8 cellular contexts compared by ENCODE assay signal in the genomic region with DNA sequence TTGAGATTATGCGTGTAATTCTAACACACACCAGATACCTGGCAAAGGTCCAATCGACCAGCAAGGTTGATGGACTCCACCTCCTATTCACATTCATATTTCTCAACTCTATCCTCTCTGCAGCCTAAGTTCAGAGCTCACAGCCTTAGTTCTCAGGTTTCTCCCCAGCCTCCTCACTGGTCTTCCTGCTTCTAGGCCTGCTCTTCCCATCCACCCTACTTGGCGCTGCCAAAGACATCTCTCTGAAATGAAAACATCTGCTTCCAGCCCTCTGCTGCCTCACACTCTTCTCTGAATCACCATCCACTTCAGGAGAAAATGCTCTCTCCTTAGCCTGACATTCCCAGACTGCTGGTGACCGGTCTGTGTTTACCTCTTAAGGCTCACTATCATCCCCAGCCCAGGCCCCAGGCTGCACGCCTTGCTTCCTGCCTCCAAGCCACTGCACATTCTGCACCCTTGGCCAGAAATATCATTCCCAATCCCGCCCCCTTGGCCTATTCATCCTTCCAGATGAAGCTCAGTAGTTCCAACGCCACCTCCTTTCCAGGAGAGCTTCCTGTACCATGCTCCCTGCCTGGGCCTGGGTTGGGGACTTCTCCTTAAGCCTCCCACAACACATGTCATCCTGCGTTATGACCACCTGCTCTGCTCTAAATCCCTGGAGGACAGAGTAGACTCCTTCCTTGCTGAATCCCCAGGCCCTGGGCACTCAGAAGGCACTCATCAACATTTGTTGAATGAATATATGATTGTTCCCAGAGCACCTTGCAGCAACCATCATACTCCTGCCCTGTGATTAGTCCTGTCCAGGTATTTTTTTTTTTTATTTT. TPM values are rescaled to one million over a fixed set of nuclear protein-coding genes. Genes with fewer than 3 reads are reported as not detected.
DNase-seq lines count a peak whose midpoint lies in the region; ATAC-seq and TF ChIP-seq lines count a peak whose summit lies in the region.

No MANE protein-coding gene starts in this region.

- no peak for ATAC-seq in DND-41 (ENCODE audit: insufficient read depth, low read depth)

- no peak overlapping the region for H3K4me3 ChIP-seq in DND-41 (ENCODE audit: low read depth in 1 of 2, low read length in 2 of 2)
- no peak overlapping the region for H3K4me3 ChIP-seq in esophagus squamous epithelium
- peak overlapping the region; percentile 22 for H3K4me3 ChIP-seq in rectal smooth muscle tissue (ENCODE audit: low read length)

- intact Hi-C loops in esophagus squamous epithelium (cut with DNase I), result no loop called here

- H4K20me1 ChIP-seq in DND-41 (ENCODE audit: insufficient read depth, low read length), result 0 out of 2 replicates have a peak, but pooled peaks cover 2% of the 10 kb centered on the region

- DNase-seq in DND-41 (no peak), NCI-H510A treated with DMSO at 0.1 percent for 48 hours (lab: John Stamatoyannopoulos, UW) (peak; percentile 62), esophagus squamous epithelium (lab: John Stamatoyannopoulos, UW) (no peak), NCI-H1092 treated with DMSO at 0.1 percent for 48 hours (lab: John Stamatoyannopoulos, UW) (no peak), GF-D8 (lab: John Stamatoyannopoulos, UW) (no peak)
- no peak for DNase-seq in stimulated activated CD4-positive, alpha-beta T cell treated with anti-CD3 and anti-CD28 coated beads, Interleukin-4, amount 100 ng/mL, for 1 hour
- DNase-seq in central memory CD4-positive, alpha-beta T cell, result no peak

- TF ChIP-seq POLR2A in esophagus squamous epithelium (IDR thresholded peaks at IDR 0.05), result no peak

- peak overlapping the region; percentile 9; the same call in 1 of the 2 replicates for H3K4me2 ChIP-seq in DND-41 (ENCODE audit: insufficient read depth, low read length)

- H3K4me1 ChIP-seq in DND-41 (ENCODE audit: insufficient read depth, low read length) (peaks cover 80% of the 10 kb centered on the region), esophagus squamous epithelium (peaks cover 79 to 98% (median 84%) of the 10 kb centered on the region in 3 donors), rectal smooth muscle tissue (ENCODE audit: control insufficient read depth, insufficient read depth, low read length) (peaks cover 48% of the 10 kb centered on the region)

- H2AFZ ChIP-seq in DND-41 (ENCODE audit: low read depth, low read length), result no peak overlapping the region

- TF ChIP-seq CTCF in DND-41 (IDR thresholded peaks at IDR 0.05; ENCODE audit: borderline replicate concordance, extremely low read depth, low read length, poor library complexity, severe bottlenecking) (no peak), esophagus squamous epithelium (IDR thresholded peaks at IDR 0.05) (no peak)

- no peaks in the 10 kb centered on the region for H3K9me3 ChIP-seq in DND-41 (ENCODE audit: insufficient read depth, low read length, severe bottlenecking)
- H3K9me3 ChIP-seq in esophagus squamous epithelium, result no peaks in the 10 kb centered on the region

- H3K27ac ChIP-seq in DND-41 (ENCODE audit: low read length) (peak overlapping the region; percentile 53; the same call in 1 of the 2 replicates), esophagus squamous epithelium (peak overlapping the region; percentile 87 to 97 (median 92)), rectal smooth muscle tissue (ENCODE audit: low read depth, low read length) (peak overlapping the region; percentile 84)

- 30 to 52% methylated on average over 5 to 8 of the region's 8 CpGs for WGBS in esophagus squamous epithelium, 2 donors

- H3K36me3 ChIP-seq in DND-41 (ENCODE audit: insufficient read depth, low read length) (no peaks in the 10 kb centered on the region; the same call in 1 of the 2 replicates), esophagus squamous epithelium (no peaks in the 10 kb centered on the region), rectal smooth muscle tissue (ENCODE audit: control insufficient read depth, insufficient read depth, low read length) (peaks cover 3% of the 10 kb centered on the region)

- H3K27me3 ChIP-seq in DND-41 (ENCODE audit: insufficient read depth, low read length, poor library complexity) (no peaks in the 10 kb centered on the region), esophagus squamous epithelium (no peaks in the 10 kb centered on the region), rectal smooth muscle tissue (ENCODE audit: control insufficient read depth, insufficient read depth, low read length) (no peaks in the 10 kb centered on the region)

- H3K79me2 ChIP-seq in DND-41 (ENCODE audit: insufficient read depth, low read length), result peaks cover 64% of the 10 kb centered on the region

- H3K9ac ChIP-seq in DND-41 (ENCODE audit: low read depth, low read length) (no peak overlapping the region), rectal smooth muscle tissue (ENCODE audit: low read length) (no peak overlapping the region)

RNA-seq across cellular contexts. Expression of a gene that starts 3.5 kb away (rescaled TPM):
- 10 to 100 TPM in 3 of 4 donors, 1 to 10 TPM in 1; 9.6 to 24.8 (median 17.8) TPM for total RNA-seq in esophagus squamous epithelium

RNA-seq across cellular contexts. Expression of a gene that starts 51.3 kb away (rescaled TPM):
- total RNA-seq in esophagus squamous epithelium, result 1,000 to 10,000 TPM; 1,101 to 2,606 (median 1,579) TPM
